16 cellular contexts compared by ENCODE assay signal in the genomic region with DNA sequence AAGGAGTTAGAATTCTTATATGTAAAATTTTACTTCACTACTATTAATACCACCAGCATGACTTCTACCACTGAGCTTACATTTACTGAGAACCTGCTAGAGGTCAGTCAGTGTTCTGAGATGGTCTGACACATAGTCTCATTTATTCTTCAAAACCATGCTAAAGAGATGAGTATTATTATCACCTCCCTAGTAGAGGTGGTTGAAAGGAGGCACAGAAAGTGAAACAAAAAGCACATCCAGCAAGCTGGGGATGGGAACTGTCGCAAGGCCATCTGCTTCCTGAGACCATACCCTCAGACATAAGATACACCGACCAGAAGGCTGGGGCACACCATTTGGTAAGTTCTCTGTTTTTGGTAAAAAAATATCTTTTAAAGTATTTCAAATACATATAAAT.
DNase-seq lines count a peak whose midpoint lies in the region; ATAC-seq and TF ChIP-seq lines count a peak whose summit lies in the region.
"Had no signal": no experiment of that assay in that cellular context is flagged by ENCODE, and none has a peak within 500 bp of the region (broad histone marks: within the 10 kb centered on the region; RNA-seq: fewer than 3 reads in every experiment).

No MANE protein-coding gene starts in this region.

- H3K36me3 ChIP-seq in neutrophil = peaks cover 73% of the 10 kb centered on the region
- H3K36me3 ChIP-seq in gastroesophageal sphincter = peaks cover 0 to 82% of the 10 kb centered on the region in 2 donors

- H3K4me3 ChIP-seq in neutrophil (ENCODE audit: low read depth in 1 of 2, low read length in 1 of 2) (no peak overlapping the region), gastroesophageal sphincter (no peak overlapping the region)
- H3K4me3 ChIP-seq: body of pancreas, gastrocnemius medialis, GM23338, smooth muscle cell had no signal

- ATAC-seq in GM21528 (IDR thresholded peaks at IDR 0.05; ENCODE audit: low FRiP score, unreplicated experiment) (peak; percentile 54), HG03521 (IDR thresholded peaks at IDR 0.05; ENCODE audit: unreplicated experiment) (peak; percentile 56), gastroesophageal sphincter (no peak)
- ATAC-seq: body of pancreas, gastrocnemius medialis, GM23338 had no signal

- H3K4me1 ChIP-seq in neutrophil (ENCODE audit: control insufficient read depth in 1 of 2, insufficient read depth in 1 of 2, low read depth in 1 of 2, low read length in 1 of 2) (no peaks in the 10 kb centered on the region), gastroesophageal sphincter (no peaks in the 10 kb centered on the region)
- H3K4me1 ChIP-seq: body of pancreas, gastrocnemius medialis had no signal

- H3K4me3 Mint-ChIP-seq in activated CD4-positive, alpha-beta T cell treated with anti-CD3 and anti-CD28 coated beads, Interleukin-2, amount 10 ng/mL, durations not matched to agents 7 days and 5 days = no peak overlapping the region
- H3K4me3 Mint-ChIP-seq: GM23338 had no signal

- CTCF ChIA-PET in activated CD4-positive, alpha-beta T cell treated with anti-CD3 and anti-CD28 coated beads, Interleukin-2, amount 10 ng/mL, durations not matched to agents 7 days and 5 days (lab: Charles Lee) = no interaction called here

- WGBS in gastroesophageal sphincter (ENCODE audit: low coverage in 1 of 2), 2 donors = 96 to 100% methylated on average over 2 of the region's 2 CpGs

- H3K27me3 ChIP-seq in neutrophil = no peaks in the 10 kb centered on the region
- no peaks in the 10 kb centered on the region for H3K27me3 ChIP-seq in gastroesophageal sphincter
- H3K27me3 ChIP-seq: body of pancreas, gastrocnemius medialis had no signal

- peaks cover 40% of the 10 kb centered on the region for H3K36me3 Mint-ChIP-seq in activated CD4-positive, alpha-beta T cell treated with anti-CD3 and anti-CD28 coated beads, Interleukin-2, amount 10 ng/mL, durations not matched to agents 7 days and 5 days (ENCODE audit: low read depth)

- H3K4me1 Mint-ChIP-seq in activated CD4-positive, alpha-beta T cell treated with anti-CD3 and anti-CD28 coated beads, Interleukin-2, amount 10 ng/mL, durations not matched to agents 7 days and 5 days = peaks cover 10% of the 10 kb centered on the region

- no peaks in the 10 kb centered on the region for H3K9me3 Mint-ChIP-seq in activated CD4-positive, alpha-beta T cell treated with anti-CD3 and anti-CD28 coated beads, Interleukin-2, amount 10 ng/mL, durations not matched to agents 7 days and 5 days
- H3K9me3 Mint-ChIP-seq: GM23338 had no signal

- no peaks in the 10 kb centered on the region for H3K27me3 Mint-ChIP-seq in activated CD4-positive, alpha-beta T cell treated with anti-CD3 and anti-CD28 coated beads, Interleukin-2, amount 10 ng/mL, durations not matched to agents 7 days and 5 days

- TF ChIP-seq CTCF in neutrophil (IDR thresholded peaks at IDR 0.05) (no peak), gastroesophageal sphincter (IDR thresholded peaks at IDR 0.05) (no peak)

- H3K27ac Mint-ChIP-seq in activated CD4-positive, alpha-beta T cell treated with anti-CD3 and anti-CD28 coated beads, Interleukin-2, amount 10 ng/mL, durations not matched to agents 7 days and 5 days = peak overlapping the region; percentile 27
- H3K27ac Mint-ChIP-seq: GM23338 had no signal

- H3K9me3 ChIP-seq in neutrophil = no peaks in the 10 kb centered on the region
- H3K9me3 ChIP-seq in gastroesophageal sphincter = no peaks in the 10 kb centered on the region
- H3K9me3 ChIP-seq: body of pancreas, gastrocnemius medialis had no signal

- DNase-seq in activated CD4-positive, alpha-beta T cell treated with anti-CD3 and anti-CD28 coated beads, Interleukin-2, amount 10 ng/mL, durations not matched to agents 7 days and 5 days = no peak
- DNase-seq in activated CD4-positive, alpha-beta T cell treated with anti-CD3 and anti-CD28 coated beads, Interleukin-2, amount 50 U/mL, for 48 hours = no peak
- DNase-seq in AG08395 (ENCODE audit: low spot score) = no peak
- DNase-seq in NCI-H1930 (lab: John Stamatoyannopoulos, UW) = no peak
- DNase-seq: body of pancreas; effector memory CD4-positive, alpha-beta T cell; gastrocnemius medialis; Karpas-422; trophoblast cell had no signal

- H3K27ac ChIP-seq in neutrophil (peak overlapping the region; percentile 29), gastroesophageal sphincter (no peak overlapping the region)
- H3K27ac ChIP-seq: body of pancreas, gastrocnemius medialis, RWPE1 had no signal

- TF ChIP-seq POLR2A in gastroesophageal sphincter (IDR thresholded peaks at IDR 0.05) = no peak

- TF ChIP-seq EP300 in gastroesophageal sphincter (IDR thresholded peaks at IDR 0.05) = no peak

- POLR2A ChIA-PET in activated CD4-positive, alpha-beta T cell treated with anti-CD3 and anti-CD28 coated beads, Interleukin-2, amount 10 ng/mL, durations not matched to agents 7 days and 5 days (lab: Charles Lee) = no interaction called here
